ENCODE assay signal across 8 cellular contexts in the genomic region with DNA sequence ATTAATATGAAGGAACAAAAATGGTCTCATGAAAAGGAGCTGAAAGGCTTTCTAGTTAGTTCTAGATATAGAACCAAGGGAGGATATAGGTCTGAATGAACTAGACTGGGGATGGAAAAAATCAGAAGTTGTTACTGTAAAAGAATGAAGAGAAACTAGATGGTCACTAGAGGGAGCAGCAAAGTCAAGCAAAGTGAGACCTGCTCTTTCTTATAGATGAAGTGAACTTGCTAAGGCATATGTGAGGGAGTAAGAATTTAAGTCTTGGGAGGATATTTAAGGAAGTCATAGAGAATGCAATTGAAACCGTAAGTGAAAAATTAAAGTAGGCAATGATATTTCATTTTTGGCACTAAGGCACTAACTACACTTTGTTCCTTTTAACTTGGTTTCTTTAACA.
DNase-seq lines count a peak whose midpoint lies in the region; ATAC-seq, FAIRE-seq and TF ChIP-seq lines count a peak whose summit lies in the region.
"Not testable (repeated sequence)": the region's sequence is repeated elsewhere in the genome, so short reads cannot be mapped to it uniquely, and the experiment has no call there.

No MANE protein-coding gene starts in this region.

- in situ Hi-C loops in astrocyte of the cerebellum (cut with HindIII; ENCODE audit: low sequenced_read_pairs): not testable (repeated sequence)

- peak; percentile 65 for FAIRE-seq in HTR-8/SVneo (lab: Jason Lieb, UNC)

- not testable (repeated sequence) for H3K27ac ChIP-seq in cardiac muscle cell

- DNase-seq in D341Med (ENCODE audit: low spot score) (peak; percentile 6), HCEC 1CT (peak; percentile 45), HTR-8/SVneo (ENCODE audit: insufficient read length, low spot score) (peak; percentile 3), NOMO-1 treated with DMSO at 0.1 percent for 48 hours (lab: John Stamatoyannopoulos, UW; ENCODE audit: unreplicated experiment) (peak; percentile 14), astrocyte of the cerebellum (ENCODE audit: low read depth) (peak; percentile 19), cardiac muscle cell (ENCODE audit: low read depth in 1 of 2, low spot score in 1 of 2) (peak; percentile 47 to 68), putamen (ENCODE audit: low spot score) (peak; percentile 1)

- not testable (repeated sequence) for H3K4me1 ChIP-seq in cardiac muscle cell (ENCODE audit: low read depth)

- H3K36me3 ChIP-seq in cardiac muscle cell: not testable (repeated sequence)

- H3K4me3 ChIP-seq in astrocyte of the cerebellum (ENCODE audit: low read depth, low read length); cardiac muscle cell: not testable (repeated sequence)

- peak; percentile 82 for ATAC-seq in GM18867 (IDR thresholded peaks at IDR 0.05; ENCODE audit: unreplicated experiment)

- H3K27me3 ChIP-seq in cardiac muscle cell: not testable (repeated sequence)

- not testable (repeated sequence) for H3K9me3 ChIP-seq in cardiac muscle cell (ENCODE audit: low read depth)

- TF ChIP-seq CTCF in astrocyte of the cerebellum (IDR thresholded peaks at IDR 0.05; ENCODE audit: low read depth, low read length, missing control alignments) (peak; percentile 31), cardiac muscle cell (IDR thresholded peaks at IDR 0.05; ENCODE audit: low read depth, low read length) (peak; percentile 49)

Comparison
In these comparisons a context has a peak if more than half of its experiments do, and no peak if none do; other contexts are left out.
1. DNase-seq: peak in every context shown above with its lines; median percentile 58 in cardiac muscle cell; 45 in HCEC 1CT; 19 in astrocyte of the cerebellum; 14 in NOMO-1 treated with DMSO at 0.1 percent for 48 hours; 6 in D341Med; 3 in HTR-8/SVneo; 1 in putamen.